ENCODE assay signal across 13 cellular contexts in genomic region chr15:39154136-39154770, GRCh38.
DNase-seq lines count a peak whose midpoint lies in the region; ATAC-seq and TF ChIP-seq lines count a peak whose summit lies in the region.
"Had no signal": no experiment of that assay in that cellular context is flagged by ENCODE, and none has a peak within 500 bp of the region (broad histone marks: within the 10 kb centered on the region; RNA-seq: fewer than 3 reads in every experiment).

No MANE protein-coding gene starts in this region.

- no peak for ATAC-seq in GM21786 (IDR thresholded peaks at IDR 0.05; ENCODE audit: unreplicated experiment)
- ATAC-seq: activated naive CD4-positive, alpha-beta T cell treated with anti-CD3 and anti-CD28 coated beads, Interleukin-2, amount 50 U/mL, for 72 hours had no signal

- TF ChIP-seq CTCF in GM12864 (IDR thresholded peaks at IDR 0.05; ENCODE audit: low read depth, low read length, missing control alignments) (peak; percentile 18), VCaP (conservative IDR thresholded peaks at IDR 0.05) (peak; percentile 44), fibroblast of villous mesenchyme (IDR thresholded peaks at IDR 0.05; ENCODE audit: insufficient read depth, low read depth, low read length) (peak; percentile 23), retinal pigment epithelial cell (conservative IDR thresholded peaks at IDR 0.05; ENCODE audit: low read depth, low read length) (peak; percentile 40)

- no peak overlapping the region for H3K27ac ChIP-seq in VCaP
- H3K27ac ChIP-seq: parathyroid adenoma, SK-N-MC had no signal

- H3K4me3 ChIP-seq in GM12864 (ENCODE audit: low read depth, low read length) (no peak overlapping the region), fibroblast of villous mesenchyme (ENCODE audit: low read depth, low read length) (no peak overlapping the region), retinal pigment epithelial cell (ENCODE audit: low read length) (no peak overlapping the region)
- H3K4me3 ChIP-seq: SK-N-MC had no signal

- DNase-seq in GM12864 (ENCODE audit: low read depth) (no peak), fibroblast of villous mesenchyme (ENCODE audit: low read depth) (no peak), retinal pigment epithelial cell (ENCODE audit: low read depth) (no peak), D341Med (ENCODE audit: low spot score) (no peak), HPDE6-E6E7 (ENCODE audit: extremely low spot score) (no peak)
- DNase-seq in effector CD8-positive, alpha-beta T cell (lab: John Stamatoyannopoulos, UW) = no peak
- DNase-seq: effector memory CD4-positive, alpha-beta T cell; KBM-7 had no signal
